Comparison of ENCODE assay signal across 22 cellular contexts in genomic region chr2:138534791-138535190, GRCh38. TPM values are rescaled to one million over a fixed set of nuclear protein-coding genes. Genes with fewer than 3 reads are reported as not detected.
DNase-seq lines count a peak whose midpoint lies in the region; ATAC-seq, FAIRE-seq and TF ChIP-seq lines count a peak whose summit lies in the region.
"Had no signal": no experiment of that assay in that cellular context is flagged by ENCODE, and none has a peak within 500 bp of the region (broad histone marks: within the 10 kb centered on the region; RNA-seq: fewer than 3 reads in every experiment).

No MANE protein-coding gene starts in this region.

- no peak overlapping the region for H3K27ac Mint-ChIP-seq in type B pancreatic cell
- H3K27ac Mint-ChIP-seq: CD8-positive, alpha-beta T cell had no signal

- H3K4me1 Mint-ChIP-seq in type B pancreatic cell (ENCODE audit: unreplicated experiment) = peaks cover 12% of the 10 kb centered on the region

- CTCF ChIA-PET in GM12878 (lab: Yijun Ruan, JAX) = interaction anchor here (0.6 to 1.6 kb wide), 8 partner anchors 11 to 92 kb away, joined by 3 to 5 read pairs (median 3); no protein-coding TSS in a partner anchor

- peaks cover 14% of the 10 kb centered on the region for H3K9me3 Mint-ChIP-seq in type B pancreatic cell

- peaks cover 29% of the 10 kb centered on the region for H3K36me3 Mint-ChIP-seq in type B pancreatic cell

- no peak for TF ChIP-seq POLR2A in GM12878 (IDR thresholded peaks at IDR 0.05; ENCODE audit: low read depth, low read length)

- no peak overlapping the region for H3K4me3 Mint-ChIP-seq in type B pancreatic cell
- H3K4me3 Mint-ChIP-seq: CD8-positive, alpha-beta T cell had no signal

- SMC1A ChIA-PET in GM12878 (lab: Charles Lee; ENCODE audit: uncharacterized antibody, unreplicated experiment) = interaction anchor here (0.6 to 4.3 kb wide), 9 partner anchors 10 to 101 kb away, joined by 3 to 60 read pairs (median 4); no protein-coding TSS in a partner anchor

- intact Hi-C loops in GM12878 (cut with micrococcal nuclease; ENCODE audit: unreplicated experiment) = no loop called here

- H3K9ac ChIP-seq in GM12878 (ENCODE audit: control insufficient read depth, insufficient read depth, low read length) = no peak overlapping the region

- TF ChIP-seq EP300 in Ishikawa (IDR thresholded peaks at IDR 0.05; ENCODE audit: borderline replicate concordance) (no peak), GM12878 (IDR thresholded peaks at IDR 0.05; ENCODE audit: borderline replicate concordance in 1 of 2, control insufficient read depth in 1 of 2, low read depth in 2 of 2, low read length in 2 of 2) (no peak)

- RAD21 ChIA-PET in GM12878 (lab: Charles Lee; ENCODE audit: unreplicated experiment) = interaction anchor here (0.8 to 3.0 kb wide), 9 partner anchors 9 to 623 kb away, joined by 3 to 15 read pairs (median 5); no protein-coding TSS in a partner anchor

- in situ Hi-C loops in GM12878 (cut with MboI) = no loop called here

- POLR2A ChIA-PET in GM12878 (lab: Charles Lee) = interaction anchor here (0.5 to 3.1 kb wide), 4 partner anchors 12 to 32 kb away, joined by 7 to 35 read pairs (median 8); no protein-coding TSS in a partner anchor

- no peaks in the 10 kb centered on the region for H4K20me1 ChIP-seq in GM12878 (ENCODE audit: control insufficient read depth, insufficient read depth)

- TF ChIP-seq RAD21 in Ishikawa (IDR thresholded peaks at IDR 0.05; ENCODE audit: low read depth) (no peak), GM12878 (IDR thresholded peaks at IDR 0.05; ENCODE audit: insufficient read depth, low read depth, low read length) (no peak)

- ATAC-seq in GM12878 (peak; percentile 22; the same call in 1 of the 3 replicates), esophagus mucosa (peak; percentile 87)
- ATAC-seq: CD8-positive, alpha-beta T cell; HCT116; Right ventricle myocardium inferior had no signal

- no TSS peak for BruUV-seq in GM12878 (replicated peaks; lab: Mats Ljungman, UMichigan)

- H3K79me2 ChIP-seq in GM12878 (ENCODE audit: control insufficient read depth, insufficient read depth, low read length) = peaks cover 60% of the 10 kb centered on the region

- H3K36me3 ChIP-seq in GM12878 (ENCODE audit: control insufficient read depth in 2 of 2, insufficient read depth in 2 of 2, low read length in 1 of 2) (no peaks in the 10 kb centered on the region; a peak in 1 of 4 replicates), neutrophil (peaks cover 13% of the 10 kb centered on the region)

- H3K27me3 Mint-ChIP-seq in type B pancreatic cell = no peaks in the 10 kb centered on the region

- H3K27ac ChIP-seq in GM12878 (ENCODE audit: control insufficient read depth, insufficient read depth) = no peak overlapping the region
- H3K27ac ChIP-seq in neutrophil = peak overlapping the region; percentile 52
- H3K27ac ChIP-seq: SK-N-MC had no signal

- no peak overlapping the region for H3K4me2 ChIP-seq in GM12878 (ENCODE audit: control insufficient read depth, insufficient read depth)

- H3K27me3 ChIP-seq in GM12878 (replicated peaks in 1 of 2; ENCODE audit: control insufficient read depth in 2 of 2, insufficient read depth in 2 of 2, low read length in 1 of 2) (no peaks in the 10 kb centered on the region), neutrophil (no peaks in the 10 kb centered on the region)
- H3K27me3 ChIP-seq: MG63 had no signal

- H3K4me3 ChIP-seq in GM12878 (no peak overlapping the region), neutrophil (ENCODE audit: low read depth in 1 of 2, low read length in 1 of 2) (no peak overlapping the region)
- H3K4me3 ChIP-seq: MG63, SK-N-MC had no signal

- no peak for TF ChIP-seq CTCF in GM12878 (IDR thresholded peaks at IDR 0.05 in 2 of 3, conservative IDR thresholded peaks at IDR 0.05 in 1 of 3; ENCODE audit: control insufficient read depth in 2 of 3, extremely low read depth in 1 of 3, insufficient read depth in 1 of 3, low read depth in 3 of 3, low read length in 3 of 3)
- no peak for TF ChIP-seq CTCF in neutrophil (IDR thresholded peaks at IDR 0.05)
- no peak for TF ChIP-seq CTCF in type B pancreatic cell (conservative IDR thresholded peaks at IDR 0.05)

- H2AFZ ChIP-seq in GM12878 (ENCODE audit: control insufficient read depth, low read depth, low read length) = no peak overlapping the region

- H3K9me3 ChIP-seq in GM12878 (replicated peaks; ENCODE audit: control insufficient read depth, insufficient read depth, low read length) (peaks cover 22% of the 10 kb centered on the region), neutrophil (no peaks in the 10 kb centered on the region)

- FAIRE-seq in GM12878 (lab: Jason Lieb, UNC) = no peak
- FAIRE-seq: GM12892 had no signal

- DNase-seq in GM12878 (ENCODE audit: low read depth, low spot score) (no peak), AML-193 (lab: John Stamatoyannopoulos, UW) (no peak), OCI-M1 (lab: John Stamatoyannopoulos, UW) (no peak), cortex of kidney (lab: John Stamatoyannopoulos, UW) (no peak), type B pancreatic cell (ENCODE audit: extremely low spot score, unreplicated experiment) (no peak)
- DNase-seq: C1 segment of cervical spinal cord; CD8-positive, alpha-beta T cell; DMS153; GOT3; Kasumi-1; MG63; NCI-H1417 treated with DMSO at 0.1 percent for 48 hours; NCI-H187; NCI-H226; NCI-H524 had no signal

- H3K4me1 ChIP-seq in GM12878 (ENCODE audit: control insufficient read depth, insufficient read depth, low read length) (no peaks in the 10 kb centered on the region; the same call in 1 of the 2 replicates), neutrophil (ENCODE audit: control insufficient read depth in 1 of 2, insufficient read depth in 1 of 2, low read depth in 1 of 2, low read length in 1 of 2) (peaks cover 0 to 8% of the 10 kb centered on the region in 2 experiments)

TF ChIP-seq in Ishikawa, 13 proteins besides CTCF, POLR2A, EP300 and RAD21:
- TF ChIP-seq TAF1 (IDR thresholded peaks at IDR 0.05; ENCODE audit: low read depth) (no peak), CEBPB (IDR thresholded peaks at IDR 0.05) (peak; percentile 24; the same call in 1 of the 2 replicates)

TF ChIP-seq in GM12878, 131 proteins besides CTCF, POLR2A, EP300 and RAD21 (continues in another document):
- no peak for TF ChIP-seq POLR2AphosphoS5 (IDR thresholded peaks at IDR 0.05; ENCODE audit: low read length)
- no peak for TF ChIP-seq HCFC1 (IDR thresholded peaks at IDR 0.05; ENCODE audit: low read length)
- no peak for TF ChIP-seq SKIL (IDR thresholded peaks at IDR 0.05; ENCODE audit: low read depth, poor library complexity, severe bottlenecking)
- no peak for TF ChIP-seq RUNX3 (IDR thresholded peaks at IDR 0.05; ENCODE audit: low read length)
- TF ChIP-seq MYB (IDR thresholded peaks at IDR 0.05; ENCODE audit: borderline replicate concordance, low read depth, low read length) = no peak
- TF ChIP-seq CHD1 (IDR thresholded peaks at IDR 0.05; ENCODE audit: low read depth, low read length) = no peak
- no peak for TF ChIP-seq TAF1 (IDR thresholded peaks at IDR 0.05; ENCODE audit: borderline replicate concordance, low read depth, low read length)
- TF ChIP-seq ZBED1 (IDR thresholded peaks at IDR 0.05; ENCODE audit: borderline replicate concordance) = no peak
- no peak for TF ChIP-seq NR2C1 (IDR thresholded peaks at IDR 0.05)
- TF ChIP-seq CBFB (IDR thresholded peaks at IDR 0.05; ENCODE audit: low read depth) = no peak
- no peak for TF ChIP-seq CBX3 (IDR thresholded peaks at IDR 0.05; ENCODE audit: borderline replicate concordance, low read depth)
- TF ChIP-seq WRNIP1 (IDR thresholded peaks at IDR 0.05; ENCODE audit: borderline replicate concordance, low read depth, low read length) = no peak
- no peak for TF ChIP-seq HDAC6 (IDR thresholded peaks at IDR 0.05; ENCODE audit: unreplicated experiment)
- TF ChIP-seq BMI1 (IDR thresholded peaks at IDR 0.05; ENCODE audit: borderline replicate concordance) = no peak

RNA-seq across cellular contexts. Expression of gene SPOPL, which starts 33.2 kb away (rescaled TPM):
- 91.8 and 92.8 TPM in 2 replicates for total RNA-seq in GM12878 (2013; cell fraction: nucleolus; rRNA removed)
- 13.1 and 16.6 TPM in 2 replicates for total RNA-seq in GM12878 (2014; rRNA removed)
- 14.1 and 14.4 TPM in 2 replicates for total RNA-seq in GM12878 (2014; rRNA removed; fragmentation: Illumina TruSeq; extraction: Trizol)
- 20.3 and 22.6 TPM in 2 replicates for total RNA-seq in GM12878 (2021)
- polyA plus RNA-seq in GM12878 (2011; ENCODE audit: low read depth) = 6.7 TPM
- 25.0 and 41.0 TPM in 2 replicates for polyA plus RNA-seq in GM12878 (2011; rRNA removed)
- 9.4 and 12.4 TPM in 2 replicates for polyA plus RNA-seq in GM12878 (2011; cell fraction: cytosol; rRNA removed)
- 16.7 and 21.1 TPM in 2 replicates for polyA plus RNA-seq in GM12878 (2011; cell fraction: nucleus; rRNA removed)
- polyA plus RNA-seq in GM12878 (2012) = 10.6 and 15.1 TPM in 2 replicates
- polyA plus RNA-seq in GM12878 (2014; fragmentation: Illumina TruSeq; extraction: Trizol) = 16.3 and 21.9 TPM in 2 replicates
- 1 to 10 TPM; 4.2 to 4.4 TPM for polyA plus RNA-seq in GM12878 (2014; fragmentation: Nextera tagmentation; extraction: Ambion mirVana)
- polyA plus RNA-seq in GM12878 (2014; rRNA removed) = 9.9 and 12.0 TPM in 2 replicates
- polyA plus RNA-seq in GM12878 (2016; fragmentation: Nextera tagmentation; extraction: Ambion mirVana) = 1 to 10 TPM; 4.0 TPM
- 21.1 and 32.6 TPM in 2 replicates for polyA minus RNA-seq in GM12878 (2011; rRNA and poly(A)+ RNA removed)
- 8.1 and 8.2 TPM in 2 replicates for polyA minus RNA-seq in GM12878 (2011; cell fraction: cytosol; rRNA and poly(A)+ RNA removed)
- 22.6 and 33.5 TPM in 2 replicates for polyA minus RNA-seq in GM12878 (2011; cell fraction: nucleus; rRNA and poly(A)+ RNA removed)
- total RNA-seq in esophagus mucosa = 8.8 TPM
- 24.7 and 29.0 TPM in 2 replicates for total RNA-seq in type B pancreatic cell (ENCODE audit: low replicate concordance)
